1 cellular context compared by ENCODE assay signal in genomic region chr12:92304335-92305066, GRCh38.
TF ChIP-seq lines count a peak whose summit lies in the region.

No MANE protein-coding gene starts in this region.

TF ChIP-seq in K562, 482 proteins besides CTCF, POLR2A, EP300 and RAD21 (continued from another document):
- no peak for TF ChIP-seq ZNF589 (CRISPR knock-in tag; IDR thresholded peaks at IDR 0.05; ENCODE audit: low read depth)
- TF ChIP-seq ZNF644 (tag; IDR thresholded peaks at IDR 0.05; ENCODE audit: low read depth), result no peak
- TF ChIP-seq PBX2 (CRISPR knock-in tag; IDR thresholded peaks at IDR 0.05; ENCODE audit: low read depth), result no peak
- no peak for TF ChIP-seq PBX2 (tag; conservative IDR thresholded peaks at IDR 0.05; ENCODE audit: low read depth)
- no peak for TF ChIP-seq OTX1 (CRISPR knock-in tag; IDR thresholded peaks at IDR 0.05)
- no peak for TF ChIP-seq PHF8 (IDR thresholded peaks at IDR 0.05; ENCODE audit: borderline replicate concordance, low read length)
- no peak for TF ChIP-seq ZNF518B (CRISPR knock-in tag; IDR thresholded peaks at IDR 0.05)
- TF ChIP-seq IRF1 (CRISPR knock-in tag; IDR thresholded peaks at IDR 0.05; ENCODE audit: borderline replicate concordance), result no peak
TF ChIP-seq in K562: peak in this region for 0.
